23 cellular contexts compared by ENCODE assay signal in genomic region chr2:158556124-158556523, GRCh38.
"Had no signal": no experiment of that assay in that cellular context is flagged by ENCODE, and none has a peak within 500 bp of the region (broad histone marks: within the 10 kb centered on the region; RNA-seq: fewer than 3 reads in every experiment).

No MANE protein-coding gene starts in this region.

- H3K4me1 Mint-ChIP-seq: immature natural killer cell had no signal

- ATAC-seq: esophagus mucosa; gastrocnemius medialis; heart left ventricle; left colon; left ventricle myocardium superior; naive thymus-derived CD4-positive, alpha-beta T cell had no signal

- H3K36me3 ChIP-seq: gastrocnemius medialis, heart left ventricle, lower lobe of right lung had no signal

- H3K36me3 Mint-ChIP-seq: immature natural killer cell had no signal

- H3K4me3 ChIP-seq: coronary artery, dorsolateral prefrontal cortex, esophagus squamous epithelium, gastrocnemius medialis, heart left ventricle, hepatocyte, lower lobe of right lung had no signal

- H3K27me3 ChIP-seq: dorsolateral prefrontal cortex, esophagus squamous epithelium, gastrocnemius medialis, heart left ventricle, hepatocyte had no signal

- H3K4me1 ChIP-seq: esophagus squamous epithelium, gastrocnemius medialis, lower lobe of right lung had no signal

- H3K27ac ChIP-seq: esophagus squamous epithelium, gastrocnemius medialis, heart left ventricle, hepatocyte, lower lobe of right lung had no signal

- H3K27ac Mint-ChIP-seq: immature natural killer cell; naive thymus-derived CD4-positive, alpha-beta T cell had no signal

- H3K4me3 Mint-ChIP-seq: immature natural killer cell; naive thymus-derived CD4-positive, alpha-beta T cell had no signal

- H3K27me3 Mint-ChIP-seq: naive thymus-derived CD4-positive, alpha-beta T cell had no signal

- H3K4me2 ChIP-seq: hepatocyte had no signal

- H3K9me3 Mint-ChIP-seq: immature natural killer cell had no signal

- DNase-seq: dermis blood vessel endothelial cell; dorsolateral prefrontal cortex; effector CD4-positive, alpha-beta T cell; effector memory CD4-positive, alpha-beta T cell; esophagus squamous epithelium; foreskin fibroblast; foreskin melanocyte; gastrocnemius medialis; heart left ventricle; hypothalamus; immature natural killer cell; islet precursor cell; kidney; kidney glomerular epithelial cell; left colon; left ventricle myocardium superior; lower lobe of right lung; mesenchymal stem cell; midbrain; naive thymus-derived CD4-positive, alpha-beta T cell had no signal
